ENCODE assay signal across 17 cellular contexts in genomic region chr6:83169096-83169495, GRCh38.
A peak's percentile ranks its signal among the peaks of the same experiment; 100 is the strongest.
DNase-seq lines count a peak whose midpoint lies in the region; ATAC-seq and FAIRE-seq lines count a peak whose summit lies in the region.
"Had no signal": no experiment of that assay in that cellular context is flagged by ENCODE, and none has a peak within 500 bp of the region (broad histone marks: within the 10 kb centered on the region; RNA-seq: fewer than 3 reads in every experiment).

No MANE protein-coding gene starts in this region.

- no peaks in the 10 kb centered on the region for H3K9me3 Mint-ChIP-seq in activated naive CD4-positive, alpha-beta T cell treated with anti-CD3 and anti-CD28 coated beads, Interleukin-2, amount 50 U/mL, for 24 hours
- H3K9me3 Mint-ChIP-seq in effector memory CD8-positive, alpha-beta T cell = no peaks in the 10 kb centered on the region
- H3K9me3 Mint-ChIP-seq in stimulated activated effector memory CD8-positive, alpha-beta T cell treated with anti-CD3 and anti-CD28 coated beads, Interleukin-12 subunit alpha, Interleukin-12 subunit beta, amount 100 ng/mL, for 72 hours = no peaks in the 10 kb centered on the region
- H3K9me3 Mint-ChIP-seq: CD14-positive monocyte; CD4-positive, alpha-beta memory T cell; GM23338 had no signal

- H3K4me1 Mint-ChIP-seq in activated naive CD4-positive, alpha-beta T cell treated with anti-CD3 and anti-CD28 coated beads, Interleukin-2, amount 50 U/mL, for 24 hours = no peaks in the 10 kb centered on the region
- H3K4me1 Mint-ChIP-seq in effector memory CD8-positive, alpha-beta T cell (ENCODE audit: low read depth in 2 of 2) = no peaks in the 10 kb centered on the region
- H3K4me1 Mint-ChIP-seq in stimulated activated effector memory CD8-positive, alpha-beta T cell treated with anti-CD3 and anti-CD28 coated beads, Interleukin-12 subunit alpha, Interleukin-12 subunit beta, amount 100 ng/mL, for 72 hours = no peaks in the 10 kb centered on the region
- H3K4me1 Mint-ChIP-seq: CD14-positive monocyte; CD4-positive, alpha-beta memory T cell; GM23338 had no signal

- peak overlapping the region; percentile 30 for H3K27ac Mint-ChIP-seq in activated naive CD4-positive, alpha-beta T cell treated with anti-CD3 and anti-CD28 coated beads, Interleukin-2, amount 50 U/mL, for 24 hours
- peak overlapping the region; percentile 4 to 44 for H3K27ac Mint-ChIP-seq in effector memory CD8-positive, alpha-beta T cell
- peak overlapping the region; percentile 52 for H3K27ac Mint-ChIP-seq in stimulated activated effector memory CD8-positive, alpha-beta T cell treated with anti-CD3 and anti-CD28 coated beads, Interleukin-12 subunit alpha, Interleukin-12 subunit beta, amount 100 ng/mL, for 72 hours
- H3K27ac Mint-ChIP-seq: CD14-positive monocyte, GM23338 had no signal

- no peak for DNase-seq in activated naive CD4-positive, alpha-beta T cell treated with Interleukin-2 at 50 U/mL for 16 hours
- DNase-seq in NCI-H82 treated with DMSO at 0.1 percent for 48 hours (lab: John Stamatoyannopoulos, UW; ENCODE audit: unreplicated experiment) (peak; percentile 12), GM19239 (ENCODE audit: insufficient read length, low spot score) (no peak), hippocampal formation (lab: John Stamatoyannopoulos, UW) (no peak)
- DNase-seq in effector memory CD8-positive, alpha-beta T cell = no peak
- no peak for DNase-seq in stimulated activated effector memory CD8-positive, alpha-beta T cell treated with anti-CD3 and anti-CD28 coated beads, Interleukin-12 subunit alpha, Interleukin-12 subunit beta, amount 100 ng/mL, for 72 hours (ENCODE audit: low spot score in 2 of 2)
- DNase-seq: 8988T; Calu3; CD4-positive, alpha-beta memory T cell; DMS79 treated with DMSO at 0.1 percent for 48 hours; HCEC 1CT had no signal

- no peak for FAIRE-seq in GM19239 (lab: Jason Lieb, UNC)
- FAIRE-seq: GM12891, H54 had no signal

- H3K36me3 Mint-ChIP-seq in activated naive CD4-positive, alpha-beta T cell treated with anti-CD3 and anti-CD28 coated beads, Interleukin-2, amount 50 U/mL, for 24 hours = peaks cover 13% of the 10 kb centered on the region
- H3K36me3 Mint-ChIP-seq in effector memory CD8-positive, alpha-beta T cell (ENCODE audit: insufficient read depth) = peaks cover 57% of the 10 kb centered on the region
- H3K36me3 Mint-ChIP-seq in stimulated activated effector memory CD8-positive, alpha-beta T cell treated with anti-CD3 and anti-CD28 coated beads, Interleukin-12 subunit alpha, Interleukin-12 subunit beta, amount 100 ng/mL, for 72 hours = peaks cover 96% of the 10 kb centered on the region

- no peaks in the 10 kb centered on the region for H3K27me3 Mint-ChIP-seq in activated naive CD4-positive, alpha-beta T cell treated with anti-CD3 and anti-CD28 coated beads, Interleukin-2, amount 50 U/mL, for 24 hours
- H3K27me3 Mint-ChIP-seq in effector memory CD8-positive, alpha-beta T cell = no peaks in the 10 kb centered on the region
- H3K27me3 Mint-ChIP-seq: CD4-positive, alpha-beta memory T cell had no signal

- no peak for ATAC-seq in effector memory CD8-positive, alpha-beta T cell (replicated peaks)
- no peak for ATAC-seq in stimulated activated effector memory CD8-positive, alpha-beta T cell treated with anti-CD3 and anti-CD28 coated beads, Interleukin-12 subunit alpha, Interleukin-12 subunit beta, amount 100 ng/mL, for 72 hours
- ATAC-seq in GM18519 (IDR thresholded peaks at IDR 0.05; ENCODE audit: low FRiP score, unreplicated experiment) = no peak
- ATAC-seq: GM23338 had no signal

- H3K4me3 Mint-ChIP-seq in activated naive CD4-positive, alpha-beta T cell treated with anti-CD3 and anti-CD28 coated beads, Interleukin-2, amount 50 U/mL, for 24 hours = no peak overlapping the region
- no peak overlapping the region for H3K4me3 Mint-ChIP-seq in effector memory CD8-positive, alpha-beta T cell
- H3K4me3 Mint-ChIP-seq in stimulated activated effector memory CD8-positive, alpha-beta T cell treated with anti-CD3 and anti-CD28 coated beads, Interleukin-12 subunit alpha, Interleukin-12 subunit beta, amount 100 ng/mL, for 72 hours = no peak overlapping the region
- H3K4me3 Mint-ChIP-seq: CD14-positive monocyte; CD4-positive, alpha-beta memory T cell; GM23338 had no signal
